ENCODE assay signal across 8 cellular contexts in the genomic region with DNA sequence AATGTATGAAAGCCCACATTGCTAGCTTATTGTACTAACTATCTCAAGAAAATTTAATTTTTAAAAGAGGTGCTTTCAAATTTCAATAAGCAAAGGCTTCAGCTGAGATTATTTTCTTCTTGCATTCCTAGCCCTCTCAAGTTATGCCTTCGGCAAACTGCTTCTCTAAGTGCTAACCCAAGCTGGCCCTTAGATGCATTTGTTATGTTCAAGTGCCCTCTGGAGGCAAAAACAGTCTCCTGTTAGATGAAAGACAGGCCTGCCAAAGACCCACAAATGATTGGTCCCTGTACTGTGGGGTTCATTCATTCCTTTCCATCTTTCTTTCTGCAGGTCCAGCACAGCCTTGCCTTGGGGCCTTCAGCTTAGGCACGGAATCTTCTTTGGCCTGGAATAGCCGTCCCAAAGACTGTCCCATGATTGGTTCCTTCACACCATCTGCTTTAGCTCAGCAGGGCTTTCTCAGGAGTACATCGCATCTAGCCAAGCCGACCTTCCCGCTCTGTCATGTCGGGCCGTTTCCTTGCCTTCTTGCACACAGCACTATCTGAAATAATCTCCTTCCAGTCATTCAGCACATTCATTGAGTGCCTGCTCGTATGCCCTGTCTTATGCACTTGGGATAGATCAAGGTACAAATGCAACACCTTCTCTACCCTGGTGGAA. TPM values are rescaled to one million over a fixed set of nuclear protein-coding genes. Genes with fewer than 3 reads are reported as not detected.
DNase-seq lines count a peak whose midpoint lies in the region; ATAC-seq and TF ChIP-seq lines count a peak whose summit lies in the region.

No MANE protein-coding gene starts in this region.

- DNase-seq in activated T-cell treated with anti-CD3 and anti-CD28 coated beads for 24 hours (ENCODE audit: low read depth), result peak; percentile 21
- DNase-seq in activated T-cell treated with anti-CD3 and anti-CD28 coated beads, Interleukin-2, amount 50 U/mL, for 1 hour, result no peak
- peak; percentile 20 to 77 for DNase-seq in HL-60 (ENCODE audit: low read depth in 1 of 2, low spot score in 1 of 2)
- DNase-seq in SK-N-SH, result peak; percentile 45
- DNase-seq in endodermal cell, result peak; percentile 50
- DNase-seq in neural crest cell (ENCODE audit: low read depth, low spot score), result no peak
- DNase-seq in activated CD8-positive, alpha-beta memory T cell treated with anti-CD3 and anti-CD28 coated beads, Interleukin-2, amount 50 U/mL, for 48 hours, result no peak

- CTCF ChIA-PET in SK-N-SH (lab: Yijun Ruan, JAX), result interaction anchor here (0.7 to 2.1 kb wide), 17 partner anchors 9 to 498 kb away, joined by 3 to 16 read pairs (median 4); no protein-coding TSS in a partner anchor

- no peaks in the 10 kb centered on the region for H3K36me3 ChIP-seq in SK-N-SH (replicated peaks in 1 of 2; ENCODE audit: control insufficient read depth in 1 of 2, insufficient read depth in 2 of 2, low read length in 1 of 2)
- H3K36me3 ChIP-seq in endodermal cell (ENCODE audit: control insufficient read depth, insufficient read depth, low read length), result no peaks in the 10 kb centered on the region

- POLR2A ChIA-PET in SK-N-SH (lab: Yijun Ruan, JAX), result no interaction called here

- TF ChIP-seq CTCF in HL-60 (IDR thresholded peaks at IDR 0.05; ENCODE audit: insufficient read depth, low read length) (peak; percentile 18), SK-N-SH (IDR thresholded peaks at IDR 0.05) (peak; percentile 71), endodermal cell (conservative IDR thresholded peaks at IDR 0.05) (peak; percentile 69), neural crest cell (conservative IDR thresholded peaks at IDR 0.05) (peak; percentile 57)

- no peak overlapping the region for H3K4me3 ChIP-seq in HL-60 (replicated peaks; ENCODE audit: insufficient read depth, low read length)
- no peak overlapping the region for H3K4me3 ChIP-seq in SK-N-SH (ENCODE audit: low read depth in 2 of 2, low read length in 1 of 2)
- no peak overlapping the region for H3K4me3 ChIP-seq in endodermal cell (ENCODE audit: low read length)

- peaks cover 62% of the 10 kb centered on the region for H3K9me3 Mint-ChIP-seq in endodermal cell
- H3K9me3 Mint-ChIP-seq in neural crest cell, result peaks cover 10% of the 10 kb centered on the region

- no peaks in the 10 kb centered on the region; a peak in 1 of 4 replicates for H3K4me1 ChIP-seq in SK-N-SH (ENCODE audit: control insufficient read depth in 1 of 2, insufficient read depth in 2 of 2, low read depth in 1 of 2, low read length in 1 of 2)
- no peaks in the 10 kb centered on the region for H3K4me1 ChIP-seq in endodermal cell (ENCODE audit: control insufficient read depth, insufficient read depth, low read length)

- H3K9ac ChIP-seq in SK-N-SH (no peak overlapping the region), endodermal cell (ENCODE audit: extremely low read depth, low read length, poor library complexity, severe bottlenecking) (no peak overlapping the region)

- H3K27ac Mint-ChIP-seq in endodermal cell, result no peak overlapping the region
- H3K27ac Mint-ChIP-seq in neural crest cell (ENCODE audit: unreplicated experiment), result no peak overlapping the region

- H2AFZ ChIP-seq in SK-N-SH (ENCODE audit: low read depth), result peak overlapping the region; percentile 79

- no peaks in the 10 kb centered on the region for H3K27me3 ChIP-seq in HL-60 (ENCODE audit: insufficient read depth, poor library complexity, severe bottlenecking)
- no peaks in the 10 kb centered on the region for H3K27me3 ChIP-seq in SK-N-SH (ENCODE audit: insufficient read depth)
- no peaks in the 10 kb centered on the region for H3K27me3 ChIP-seq in endodermal cell (ENCODE audit: control insufficient read depth, insufficient read depth, low read length, poor library complexity, severe bottlenecking)

- peak; percentile 80 for ATAC-seq in GM21528 (IDR thresholded peaks at IDR 0.05; ENCODE audit: low FRiP score, unreplicated experiment)

- no peaks in the 10 kb centered on the region for H3K9me2 ChIP-seq in SK-N-SH

- H3K4me1 Mint-ChIP-seq in endodermal cell (no peaks in the 10 kb centered on the region), neural crest cell (no peaks in the 10 kb centered on the region)

- 55% methylated on average over 9 of the region's 9 CpGs for WGBS in SK-N-SH (ENCODE audit: low lambda C conversion rate)
- 84 to 85% methylated on average over 8 to 9 of the region's 9 CpGs for WGBS in endodermal cell (ENCODE audit: insufficient coverage in 1 of 2, insufficient read length in 1 of 2), 2 experiments

- no peak for TF ChIP-seq EP300 in SK-N-SH (IDR thresholded peaks at IDR 0.05; ENCODE audit: borderline replicate concordance in 1 of 2, low read depth in 1 of 2, low read length in 1 of 2)

- no peaks in the 10 kb centered on the region for H4K20me1 ChIP-seq in SK-N-SH (ENCODE audit: insufficient read depth)

- no peaks in the 10 kb centered on the region for H3K36me3 Mint-ChIP-seq in endodermal cell (ENCODE audit: low read depth)
- H3K36me3 Mint-ChIP-seq in neural crest cell (ENCODE audit: low read depth), result no peaks in the 10 kb centered on the region

- no peaks in the 10 kb centered on the region for H3K27me3 Mint-ChIP-seq in endodermal cell (ENCODE audit: insufficient read depth)
- peaks cover 8% of the 10 kb centered on the region for H3K27me3 Mint-ChIP-seq in neural crest cell (ENCODE audit: low read depth)

- TF ChIP-seq RAD21 in SK-N-SH (IDR thresholded peaks at IDR 0.05; ENCODE audit: low read length), result peak; percentile 79

- H3K79me2 ChIP-seq in SK-N-SH (ENCODE audit: insufficient read depth), result no peaks in the 10 kb centered on the region

- no peak overlapping the region for H3K4me3 Mint-ChIP-seq in endodermal cell
- no peak overlapping the region for H3K4me3 Mint-ChIP-seq in neural crest cell

- H3K27ac ChIP-seq in HL-60 (replicated peaks) (peak overlapping the region; percentile 63), SK-N-SH (ENCODE audit: low read depth in 2 of 2, low read length in 1 of 2) (peak overlapping the region in 1 of 2 experiments; percentile 26; a peak in 1 of 4 replicates), endodermal cell (ENCODE audit: low read depth, low read length) (no peak overlapping the region)

- H3K4me2 ChIP-seq in SK-N-SH, result peak overlapping the region; percentile 60

- peaks cover 7% of the 10 kb centered on the region for H3F3A ChIP-seq in SK-N-SH (replicated peaks; ENCODE audit: insufficient read depth)

- H3K9me3 ChIP-seq in SK-N-SH (no peaks in the 10 kb centered on the region), endodermal cell (ENCODE audit: control insufficient read depth, low read length) (peaks cover 31% of the 10 kb centered on the region)

TF ChIP-seq in SK-N-SH, 30 proteins besides CTCF, POLR2A, EP300 and RAD21 (continues in another document):
- TF ChIP-seq, protein P1, sequence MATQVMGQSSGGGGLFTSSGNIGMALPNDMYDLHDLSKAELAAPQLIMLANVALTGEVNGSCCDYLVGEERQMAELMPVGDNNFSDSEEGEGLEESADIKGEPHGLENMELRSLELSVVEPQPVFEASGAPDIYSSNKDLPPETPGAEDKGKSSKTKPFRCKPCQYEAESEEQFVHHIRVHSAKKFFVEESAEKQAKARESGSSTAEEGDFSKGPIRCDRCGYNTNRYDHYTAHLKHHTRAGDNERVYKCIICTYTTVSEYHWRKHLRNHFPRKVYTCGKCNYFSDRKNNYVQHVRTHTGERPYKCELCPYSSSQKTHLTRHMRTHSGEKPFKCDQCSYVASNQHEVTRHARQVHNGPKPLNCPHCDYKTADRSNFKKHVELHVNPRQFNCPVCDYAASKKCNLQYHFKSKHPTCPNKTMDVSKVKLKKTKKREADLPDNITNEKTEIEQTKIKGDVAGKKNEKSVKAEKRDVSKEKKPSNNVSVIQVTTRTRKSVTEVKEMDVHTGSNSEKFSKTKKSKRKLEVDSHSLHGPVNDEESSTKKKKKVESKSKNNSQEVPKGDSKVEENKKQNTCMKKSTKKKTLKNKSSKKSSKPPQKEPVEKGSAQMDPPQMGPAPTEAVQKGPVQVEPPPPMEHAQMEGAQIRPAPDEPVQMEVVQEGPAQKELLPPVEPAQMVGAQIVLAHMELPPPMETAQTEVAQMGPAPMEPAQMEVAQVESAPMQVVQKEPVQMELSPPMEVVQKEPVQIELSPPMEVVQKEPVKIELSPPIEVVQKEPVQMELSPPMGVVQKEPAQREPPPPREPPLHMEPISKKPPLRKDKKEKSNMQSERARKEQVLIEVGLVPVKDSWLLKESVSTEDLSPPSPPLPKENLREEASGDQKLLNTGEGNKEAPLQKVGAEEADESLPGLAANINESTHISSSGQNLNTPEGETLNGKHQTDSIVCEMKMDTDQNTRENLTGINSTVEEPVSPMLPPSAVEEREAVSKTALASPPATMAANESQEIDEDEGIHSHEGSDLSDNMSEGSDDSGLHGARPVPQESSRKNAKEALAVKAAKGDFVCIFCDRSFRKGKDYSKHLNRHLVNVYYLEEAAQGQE (IDR thresholded peaks at IDR 0.05; ENCODE audit: low read depth, low read length), result no peak
- TF ChIP-seq GATA2 (CRISPR knock-in tag; IDR thresholded peaks at IDR 0.05) (no peak), FOXJ3 (CRISPR knock-in tag; IDR thresholded peaks at IDR 0.05) (no peak), MXI1 (IDR thresholded peaks at IDR 0.05; ENCODE audit: low read depth, low read length) (no peak), SMC3 (IDR thresholded peaks at IDR 0.05; ENCODE audit: low read depth, low read length) (peak; percentile 35; the same call in 1 of the 2 replicates)

RNA-seq across cellular contexts. Expression of a gene that starts 26.4 kb away (rescaled TPM):
- not detected in 2 replicates for polyA plus RNA-seq in SK-N-SH (2012; rRNA removed)
- 0.03 TPM in 1 of 2 replicates, not detected in the other for polyA plus RNA-seq in SK-N-SH (2012; cell fraction: cytosol; rRNA removed)
- polyA plus RNA-seq in SK-N-SH (2012; cell fraction: nucleus; rRNA removed), result 0.11 TPM in 1 of 2 replicates, not detected in the other
- not detected for total RNA-seq in endodermal cell
- 0.18 TPM for polyA plus RNA-seq in endodermal cell (2013, experiment 1 of 2)
- 0.21 TPM for polyA plus RNA-seq in endodermal cell (2013, experiment 2 of 2)
- 0.14 and 0.18 TPM in 2 replicates for total RNA-seq in neural crest cell

RNA-seq across cellular contexts. Expression of a gene that starts 45.7 kb away (rescaled TPM):
- 11.1 and 13.0 TPM in 2 replicates for polyA plus RNA-seq in SK-N-SH (2012; rRNA removed)
- 11.1 and 14.2 TPM in 2 replicates for polyA plus RNA-seq in SK-N-SH (2012; cell fraction: cytosol; rRNA removed)
- 12.2 and 25.5 TPM in 2 replicates for polyA plus RNA-seq in SK-N-SH (2012; cell fraction: nucleus; rRNA removed)
- total RNA-seq in endodermal cell (10 to 100 TPM; 18.1 to 24.0 TPM), neural crest cell (22.7 and 26.5 TPM in 2 replicates)
- polyA plus RNA-seq in endodermal cell (2013, experiment 1 of 2), result 19.2 TPM
- polyA plus RNA-seq in endodermal cell (2013, experiment 2 of 2), result 18.8 TPM

Comparison
In these comparisons a context has a peak if more than half of its experiments do, and no peak if none do; other contexts are left out.
1. DNase-seq: peak in activated T-cell treated with anti-CD3 and anti-CD28 coated beads for 24 hours (single experiment), HL-60 (2 of 2), SK-N-SH (single experiment) and endodermal cell (single experiment); none in activated T-cell treated with anti-CD3 and anti-CD28 coated beads, Interleukin-2, amount 50 U/mL, for 1 hour (single experiment), neural crest cell (single experiment) and activated CD8-positive, alpha-beta memory T cell treated with anti-CD3 and anti-CD28 coated beads, Interleukin-2, amount 50 U/mL, for 48 hours (single experiment).
2. CTCF ChIP-seq: peak in every context shown above with its lines; median percentile 71 in SK-N-SH; 69 in endodermal cell; 57 in neural crest cell; 18 in HL-60.